1 cellular context compared by ENCODE assay signal in genomic region chr1:2571348-2571747, GRCh38.
A peak's percentile ranks its signal among the peaks of the same experiment; 100 is the strongest.
TF ChIP-seq lines count a peak whose summit lies in the region.

No MANE protein-coding gene starts in this region.

TF ChIP-seq in K562, 482 proteins besides CTCF, POLR2A, EP300 and RAD21:
- TF ChIP-seq NR2C1 (IDR thresholded peaks at IDR 0.05): no peak; the same call in 1 of the 2 replicates
- peak; percentile 41; the same call in 1 of the 2 replicates for TF ChIP-seq NR2C1 (tag; IDR thresholded peaks at IDR 0.05)
- TF ChIP-seq GABPA (tag; conservative IDR thresholded peaks at IDR 0.05; ENCODE audit: low read depth): no peak
